8 cellular contexts compared by ENCODE assay signal in genomic region chr1:115098979-115099692, GRCh38. TPM values are rescaled to one million over a fixed set of nuclear protein-coding genes. Genes with fewer than 3 reads are reported as not detected.
DNase-seq lines count a peak whose midpoint lies in the region; ATAC-seq, FAIRE-seq and TF ChIP-seq lines count a peak whose summit lies in the region.

No MANE protein-coding gene starts in this region.

- H3K36me3 ChIP-seq in endothelial cell of umbilical vein (ENCODE audit: control insufficient read depth in 2 of 2, extremely low read depth in 1 of 2, insufficient read depth in 2 of 2, low read length in 2 of 2) (no peaks in the 10 kb centered on the region), osteoblast (ENCODE audit: insufficient read depth, low read length) (no peaks in the 10 kb centered on the region), uterus (no peaks in the 10 kb centered on the region)

- H3K9me1 ChIP-seq in endothelial cell of umbilical vein (replicated peaks; ENCODE audit: control insufficient read depth, extremely low read depth, insufficient read depth, low read length) = no peaks in the 10 kb centered on the region

- H3K27me3 Mint-ChIP-seq in activated CD8-positive, alpha-beta T cell treated with anti-CD3 and anti-CD28 coated beads for 36 hours = no peaks in the 10 kb centered on the region

- H3K79me2 ChIP-seq in endothelial cell of umbilical vein (ENCODE audit: control insufficient read depth, insufficient read depth, low read length) (no peaks in the 10 kb centered on the region), osteoblast (ENCODE audit: insufficient read depth, low read length) (no peaks in the 10 kb centered on the region)

- FAIRE-seq in endothelial cell of umbilical vein (lab: Jason Lieb, UNC) = no peak

- no peaks in the 10 kb centered on the region for H3K9me3 ChIP-seq in endothelial cell of umbilical vein (replicated peaks; ENCODE audit: control insufficient read depth, insufficient read depth, low read length)
- H3K9me3 ChIP-seq in osteoblast (ENCODE audit: low read depth, low read length) = no peaks in the 10 kb centered on the region
- H3K9me3 ChIP-seq in uterus = no peaks in the 10 kb centered on the region

- peak overlapping the region; percentile 17 for H3K9ac ChIP-seq in endothelial cell of umbilical vein (replicated peaks; ENCODE audit: extremely low read depth, insufficient read depth, low read length)

- peaks cover 33% of the 10 kb centered on the region for H3K4me1 Mint-ChIP-seq in activated CD8-positive, alpha-beta T cell treated with anti-CD3 and anti-CD28 coated beads for 36 hours (ENCODE audit: low read depth)

- peak overlapping the region in 1 of 3 experiments; percentile 48 for H3K4me3 ChIP-seq in endothelial cell of umbilical vein (replicated peaks in 1 of 3; ENCODE audit: insufficient read depth in 1 of 3, low read depth in 1 of 3, low read length in 3 of 3)
- H3K4me3 ChIP-seq in osteoblast (ENCODE audit: insufficient read depth, low read length) = peak overlapping the region; percentile 57
- peak overlapping the region; percentile 29 to 32 for H3K4me3 ChIP-seq in uterus

- H3K4me3 Mint-ChIP-seq in activated CD8-positive, alpha-beta T cell treated with anti-CD3 and anti-CD28 coated beads for 36 hours = peak overlapping the region; percentile 77

- H3K9me3 Mint-ChIP-seq in activated CD8-positive, alpha-beta T cell treated with anti-CD3 and anti-CD28 coated beads for 36 hours = no peaks in the 10 kb centered on the region

- CTCF ChIA-PET in activated CD8-positive, alpha-beta T cell treated with anti-CD3 and anti-CD28 coated beads for 36 hours (lab: Charles Lee) = interaction anchor here (1.1 to 2.6 kb wide), 5 partner anchors 9 to 119 kb away, joined by 3 to 13 read pairs (median 6); partner anchors contain the start of gene TSPAN2
- CTCF ChIA-PET in endothelial cell of umbilical vein (lab: Charles Lee) = interaction anchor here (1.8 kb wide), 2 partner anchors 14 to 46 kb away, joined by 6 to 8 read pairs; no protein-coding TSS in a partner anchor

- no peak overlapping the region for H3K27ac ChIP-seq in endothelial cell of umbilical vein (ENCODE audit: insufficient read depth, low read depth, low read length)
- H3K27ac ChIP-seq in osteoblast (ENCODE audit: low read depth, low read length) = peak overlapping the region; percentile 93
- H3K27ac ChIP-seq in uterus = peak overlapping the region; percentile 88 to 92

- H4K20me1 ChIP-seq in endothelial cell of umbilical vein (replicated peaks; ENCODE audit: control insufficient read depth, extremely low read depth, insufficient read depth, low read length) (no peaks in the 10 kb centered on the region), osteoblast (ENCODE audit: insufficient read depth, low read length) (no peaks in the 10 kb centered on the region)

- H3K27ac Mint-ChIP-seq in activated CD8-positive, alpha-beta T cell treated with anti-CD3 and anti-CD28 coated beads for 36 hours = peak overlapping the region; percentile 88

- POLR2A ChIA-PET in activated CD8-positive, alpha-beta T cell treated with anti-CD3 and anti-CD28 coated beads for 36 hours (lab: Charles Lee) = interaction anchor here (0.6 to 1.4 kb wide), 7 partner anchors 8 to 37 kb away, joined by 3 to 8 read pairs (median 4); partner anchors contain the start of gene TSPAN2
- POLR2A ChIA-PET in endothelial cell of umbilical vein (lab: Charles Lee) = no interaction called here

- BruUV-seq in endothelial cell of umbilical vein (replicated peaks; lab: Mats Ljungman, UMichigan) = no TSS peak

- DNase-seq in NCI-H2196 (lab: John Stamatoyannopoulos, UW; ENCODE audit: unreplicated experiment) (peak; percentile 35), endothelial cell of umbilical vein (ENCODE audit: low read depth, low spot score) (peak; percentile 65), osteoblast (ENCODE audit: insufficient read length, low spot score, missing footprints) (peak; percentile 66), uterus (peak; percentile 58 to 84), NCI-H524 treated with DMSO at 0.1 percent for 48 hours (lab: John Stamatoyannopoulos, UW) (no peak)
- peak; percentile 85 for DNase-seq in activated CD8-positive, alpha-beta T cell treated with anti-CD3 and anti-CD28 coated beads for 36 hours

- no peaks in the 10 kb centered on the region for H3K36me3 Mint-ChIP-seq in activated CD8-positive, alpha-beta T cell treated with anti-CD3 and anti-CD28 coated beads for 36 hours (ENCODE audit: low read depth)

- H2AFZ ChIP-seq in endothelial cell of umbilical vein (ENCODE audit: low read depth, low read length) (no peak overlapping the region), osteoblast (ENCODE audit: low read length) (peak overlapping the region; percentile 61)

- dilution Hi-C loops in endothelial cell of umbilical vein (cut with MboI; ENCODE audit: extremely low pct_ligation_motif_present, low sequenced_read_pairs) = no loop called here

- H3K4me1 ChIP-seq in endothelial cell of umbilical vein (ENCODE audit: control insufficient read depth, extremely low read depth, insufficient read depth, low read length) = no peaks in the 10 kb centered on the region
- peaks cover 18% of the 10 kb centered on the region for H3K4me1 ChIP-seq in osteoblast (ENCODE audit: insufficient read depth, low read length)
- H3K4me1 ChIP-seq in uterus = no peaks in the 10 kb centered on the region

- no peak for TF ChIP-seq CTCF in activated CD8-positive, alpha-beta T cell treated with anti-CD3 and anti-CD28 coated beads for 36 hours (IDR thresholded peaks at IDR 0.05)
- TF ChIP-seq CTCF in endothelial cell of umbilical vein (IDR thresholded peaks at IDR 0.05; ENCODE audit: extremely low read depth in 1 of 2, insufficient read depth in 1 of 2, low read depth in 1 of 2, low read length in 2 of 2) (no peak), osteoblast (IDR thresholded peaks at IDR 0.05; ENCODE audit: extremely low read depth, low read depth, low read length) (no peak), uterus (IDR thresholded peaks at IDR 0.05) (no peak)

- H3K27me3 ChIP-seq in endothelial cell of umbilical vein (ENCODE audit: control insufficient read depth in 2 of 2, insufficient read depth in 2 of 2, low read length in 2 of 2) (peaks cover 0 to 1% of the 10 kb centered on the region in 2 experiments), osteoblast (ENCODE audit: insufficient read depth, low read length) (no peaks in the 10 kb centered on the region), uterus (no peaks in the 10 kb centered on the region)

- intact Hi-C loops in activated CD8-positive, alpha-beta T cell treated with anti-CD3 and anti-CD28 coated beads for 36 hours (cut with micrococcal nuclease) = loop anchor here (5.0 kb wide), 1 partner anchor 37 kb away; no protein-coding TSS in a partner anchor
- intact Hi-C loops in endothelial cell of umbilical vein (cut with micrococcal nuclease) (no loop called here), uterus (cut with DNase I; ENCODE audit: low total_unique reads) (no loop called here)

- H3K4me2 ChIP-seq in endothelial cell of umbilical vein (ENCODE audit: insufficient read depth, low read length) = peak overlapping the region; percentile 51
- H3K4me2 ChIP-seq in osteoblast (ENCODE audit: insufficient read depth, low read length) = peak overlapping the region; percentile 82

- TF ChIP-seq POLR2A in endothelial cell of umbilical vein (IDR thresholded peaks at IDR 0.05; ENCODE audit: low read depth, low read length) (no peak), uterus (IDR thresholded peaks at IDR 0.05) (peak; percentile 33 to 36)

- ATAC-seq in GM18519 (IDR thresholded peaks at IDR 0.05; ENCODE audit: low FRiP score, unreplicated experiment) = peak; percentile 79
- ATAC-seq in HG02870 (IDR thresholded peaks at IDR 0.05; ENCODE audit: unreplicated experiment) = peak; percentile 73
- peak; percentile 86 for ATAC-seq in activated CD8-positive, alpha-beta T cell treated with anti-CD3 and anti-CD28 coated beads for 36 hours

TF ChIP-seq in endothelial cell of umbilical vein, 7 proteins besides CTCF, POLR2A, EP300 and RAD21:
- TF ChIP-seq GATA2 (IDR thresholded peaks at IDR 0.05; ENCODE audit: insufficient read depth, insufficient read length, low read depth, low read length) = no peak
- TF ChIP-seq JUN (IDR thresholded peaks at IDR 0.05; ENCODE audit: borderline replicate concordance, insufficient read depth, insufficient read length, low read depth) = no peak
- no peak for TF ChIP-seq POLR2AphosphoS5 (IDR thresholded peaks at IDR 0.05; ENCODE audit: insufficient read depth, low read depth, low read length)
- no peak for TF ChIP-seq MYC (IDR thresholded peaks at IDR 0.05; ENCODE audit: low read depth, low read length)
- no peak for TF ChIP-seq MAX (IDR thresholded peaks at IDR 0.05; ENCODE audit: insufficient read depth, insufficient read length)
- no peak for TF ChIP-seq FOS (IDR thresholded peaks at IDR 0.05; ENCODE audit: borderline replicate concordance, insufficient read depth, low read length)
- TF ChIP-seq EZH2 (IDR thresholded peaks at IDR 0.05; ENCODE audit: borderline replicate concordance, low read depth, low read length, severe bottlenecking) = no peak

RNA-seq across cellular contexts. Expression of gene TSPAN2, which starts 9.8 kb away (rescaled TPM):
- under 1 TPM; 0.74 to 0.90 TPM for total RNA-seq in activated CD8-positive, alpha-beta T cell treated with anti-CD3 and anti-CD28 coated beads for 36 hours
- total RNA-seq in endothelial cell of umbilical vein (2.4 and 5.0 TPM in 2 replicates), osteoblast (1.4 and 2.1 TPM in 2 replicates), uterus (10 to 100 TPM; 40.5 to 87.6 (median 56.8) TPM)
- polyA plus RNA-seq in endothelial cell of umbilical vein = 1.5 and 1.8 TPM in 2 replicates
- 1.4 and 2.1 TPM in 2 replicates for polyA plus RNA-seq in endothelial cell of umbilical vein (2011; cell fraction: cytosol; rRNA removed)
- polyA plus RNA-seq in endothelial cell of umbilical vein (2011; cell fraction: nucleus; rRNA removed) = 0.50 and 0.90 TPM in 2 replicates
- 0.23 and 0.63 TPM in 2 replicates for polyA plus RNA-seq in endothelial cell of umbilical vein (2012)
- 0.80 and 1.6 TPM in 2 replicates for polyA minus RNA-seq in endothelial cell of umbilical vein
- not detected for polyA minus RNA-seq in endothelial cell of umbilical vein (2011; cell fraction: cytosol; rRNA and poly(A)+ RNA removed)
- 0.72 and 1.6 TPM in 2 replicates for polyA minus RNA-seq in endothelial cell of umbilical vein (2011; cell fraction: nucleus; rRNA and poly(A)+ RNA removed)
